ENCODE assay signal across 1 cellular context in genomic region chr6:17725083-17725482, GRCh38.
A peak's percentile ranks its signal among the peaks of the same experiment; 100 is the strongest.
TF ChIP-seq lines count a peak whose summit lies in the region.

No MANE protein-coding gene starts in this region.

TF ChIP-seq in HepG2, 621 proteins besides CTCF, POLR2A, EP300 and RAD21 (continued from another document and continues in another):
- TF ChIP-seq ZBTB40 (IDR thresholded peaks at IDR 0.05) (no peak), ZBTB40 (CRISPR knock-in tag; IDR thresholded peaks at IDR 0.05) (no peak; the same call in 1 of the 2 replicates), KAT7 (CRISPR knock-in tag; IDR thresholded peaks at IDR 0.05; ENCODE audit: borderline replicate concordance) (0 out of 2 replicates have a peak, but pooled peaks have one; percentile 65), ISX (CRISPR knock-in tag; conservative IDR thresholded peaks at IDR 0.05) (no peak), GABPB1 (CRISPR knock-in tag; IDR thresholded peaks at IDR 0.05) (peak; percentile 65), ZNF891 (CRISPR knock-in tag; IDR thresholded peaks at IDR 0.05) (no peak), ZNF10 (CRISPR knock-in tag; IDR thresholded peaks at IDR 0.05; ENCODE audit: borderline replicate concordance, low read depth) (no peak), ZNF343 (CRISPR knock-in tag; IDR thresholded peaks at IDR 0.05) (no peak), RFXAP (CRISPR knock-in tag; IDR thresholded peaks at IDR 0.05; ENCODE audit: borderline replicate concordance) (no peak), POLR2AphosphoS5 (IDR thresholded peaks at IDR 0.05; ENCODE audit: low read depth, low read length) (no peak), ATM (IDR thresholded peaks at IDR 0.05; ENCODE audit: borderline replicate concordance) (no peak), ZNF143 (CRISPR knock-in tag; IDR thresholded peaks at IDR 0.05) (no peak), MBNL3 (CRISPR knock-in tag; conservative IDR thresholded peaks at IDR 0.05) (no peak), CBX2 (IDR thresholded peaks at IDR 0.05; ENCODE audit: low read depth, low read length) (no peak), CBX2 (CRISPR knock-in tag; IDR thresholded peaks at IDR 0.05; ENCODE audit: low read depth) (no peak), ZNF883 (CRISPR knock-in tag; IDR thresholded peaks at IDR 0.05; ENCODE audit: not compliant biosample characterization) (no peak), KDM3A (CRISPR knock-in tag; IDR thresholded peaks at IDR 0.05; ENCODE audit: low read depth) (no peak), SCMH1 (CRISPR knock-in tag; IDR thresholded peaks at IDR 0.05; ENCODE audit: borderline replicate concordance) (no peak), TFAP4 (IDR thresholded peaks at IDR 0.05; ENCODE audit: borderline replicate concordance, low read depth) (peak; percentile 89; the same call in 1 of the 2 replicates), HBP1 (CRISPR knock-in tag; IDR thresholded peaks at IDR 0.05; ENCODE audit: low read depth) (no peak), ZNF558 (CRISPR knock-in tag; IDR thresholded peaks at IDR 0.05; ENCODE audit: borderline replicate concordance) (no peak), RXRB (CRISPR knock-in tag; IDR thresholded peaks at IDR 0.05; ENCODE audit: borderline replicate concordance) (peak; percentile 64; the same call in 1 of the 2 replicates), NBN (conservative IDR thresholded peaks at IDR 0.05) (no peak), ZNF124 (CRISPR knock-in tag; IDR thresholded peaks at IDR 0.05) (peak; percentile 87), ZFP41 (CRISPR knock-in tag; IDR thresholded peaks at IDR 0.05; ENCODE audit: borderline replicate concordance) (no peak), CC2D1A (CRISPR knock-in tag; IDR thresholded peaks at IDR 0.05) (no peak), ZNF33B (CRISPR knock-in tag; IDR thresholded peaks at IDR 0.05) (no peak), DNMT1 (CRISPR knock-in tag; IDR thresholded peaks at IDR 0.05) (no peak), ZNF672 (CRISPR knock-in tag; IDR thresholded peaks at IDR 0.05) (no peak), CAMTA2 (CRISPR knock-in tag; IDR thresholded peaks at IDR 0.05; ENCODE audit: borderline replicate concordance) (no peak), ZBTB33 (CRISPR knock-in tag; IDR thresholded peaks at IDR 0.05) (no peak), SP1 (IDR thresholded peaks at IDR 0.05) (no peak), SP1 (CRISPR knock-in tag; IDR thresholded peaks at IDR 0.05) (no peak), MED13 (CRISPR knock-in tag; IDR thresholded peaks at IDR 0.05) (no peak), CERS6 (CRISPR knock-in tag; IDR thresholded peaks at IDR 0.05) (no peak), DMAP1 (CRISPR knock-in tag; IDR thresholded peaks at IDR 0.05) (no peak), HNRNPLL (IDR thresholded peaks at IDR 0.05; ENCODE audit: low read depth, low read length, poor library complexity, severe bottlenecking) (no peak), HDAC1 (CRISPR knock-in tag; IDR thresholded peaks at IDR 0.05) (peak; percentile 73), ZNF292 (CRISPR knock-in tag; IDR thresholded peaks at IDR 0.05; ENCODE audit: borderline replicate concordance, low read depth) (peak; percentile 98; the same call in 1 of the 2 replicates), TEAD2 (CRISPR knock-in tag; IDR thresholded peaks at IDR 0.05) (no peak), ZNF460 (CRISPR knock-in tag; IDR thresholded peaks at IDR 0.05; ENCODE audit: borderline replicate concordance) (no peak)
- TF ChIP-seq, protein P1, sequence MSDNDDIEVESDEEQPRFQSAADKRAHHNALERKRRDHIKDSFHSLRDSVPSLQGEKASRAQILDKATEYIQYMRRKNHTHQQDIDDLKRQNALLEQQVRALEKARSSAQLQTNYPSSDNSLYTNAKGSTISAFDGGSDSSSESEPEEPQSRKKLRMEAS (IDR thresholded peaks at IDR 0.05), result peak; percentile 49; the same call in 1 of the 2 replicates
- TF ChIP-seq, protein P2, sequence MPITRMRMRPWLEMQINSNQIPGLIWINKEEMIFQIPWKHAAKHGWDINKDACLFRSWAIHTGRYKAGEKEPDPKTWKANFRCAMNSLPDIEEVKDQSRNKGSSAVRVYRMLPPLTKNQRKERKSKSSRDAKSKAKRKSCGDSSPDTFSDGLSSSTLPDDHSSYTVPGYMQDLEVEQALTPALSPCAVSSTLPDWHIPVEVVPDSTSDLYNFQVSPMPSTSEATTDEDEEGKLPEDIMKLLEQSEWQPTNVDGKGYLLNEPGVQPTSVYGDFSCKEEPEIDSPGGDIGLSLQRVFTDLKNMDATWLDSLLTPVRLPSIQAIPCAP (CRISPR knock-in tag; IDR thresholded peaks at IDR 0.05; ENCODE audit: low read depth), result no peak
- TF ChIP-seq, protein P3, sequence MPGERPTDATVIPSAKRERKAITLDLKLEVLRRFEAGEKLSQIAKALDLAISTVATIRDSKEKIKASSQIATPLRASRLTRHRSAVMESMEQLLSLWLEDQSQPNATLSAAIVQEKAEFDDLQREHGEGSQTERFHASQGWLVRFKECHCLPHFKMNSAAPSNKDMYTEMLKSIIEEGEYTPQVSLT (CRISPR knock-in tag; IDR thresholded peaks at IDR 0.05; ENCODE audit: borderline replicate concordance, low read depth), result no peak
- TF ChIP-seq, protein P4, sequence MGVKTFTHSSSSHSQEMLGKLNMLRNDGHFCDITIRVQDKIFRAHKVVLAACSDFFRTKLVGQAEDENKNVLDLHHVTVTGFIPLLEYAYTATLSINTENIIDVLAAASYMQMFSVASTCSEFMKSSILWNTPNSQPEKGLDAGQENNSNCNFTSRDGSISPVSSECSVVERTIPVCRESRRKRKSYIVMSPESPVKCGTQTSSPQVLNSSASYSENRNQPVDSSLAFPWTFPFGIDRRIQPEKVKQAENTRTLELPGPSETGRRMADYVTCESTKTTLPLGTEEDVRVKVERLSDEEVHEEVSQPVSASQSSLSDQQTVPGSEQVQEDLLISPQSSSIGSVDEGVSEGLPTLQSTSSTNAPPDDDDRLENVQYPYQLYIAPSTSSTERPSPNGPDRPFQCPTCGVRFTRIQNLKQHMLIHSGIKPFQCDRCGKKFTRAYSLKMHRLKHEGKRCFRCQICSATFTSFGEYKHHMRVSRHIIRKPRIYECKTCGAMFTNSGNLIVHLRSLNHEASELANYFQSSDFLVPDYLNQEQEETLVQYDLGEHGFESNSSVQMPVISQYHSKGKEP (CRISPR knock-in tag; IDR thresholded peaks at IDR 0.05), result no peak
- TF ChIP-seq, protein P5, sequence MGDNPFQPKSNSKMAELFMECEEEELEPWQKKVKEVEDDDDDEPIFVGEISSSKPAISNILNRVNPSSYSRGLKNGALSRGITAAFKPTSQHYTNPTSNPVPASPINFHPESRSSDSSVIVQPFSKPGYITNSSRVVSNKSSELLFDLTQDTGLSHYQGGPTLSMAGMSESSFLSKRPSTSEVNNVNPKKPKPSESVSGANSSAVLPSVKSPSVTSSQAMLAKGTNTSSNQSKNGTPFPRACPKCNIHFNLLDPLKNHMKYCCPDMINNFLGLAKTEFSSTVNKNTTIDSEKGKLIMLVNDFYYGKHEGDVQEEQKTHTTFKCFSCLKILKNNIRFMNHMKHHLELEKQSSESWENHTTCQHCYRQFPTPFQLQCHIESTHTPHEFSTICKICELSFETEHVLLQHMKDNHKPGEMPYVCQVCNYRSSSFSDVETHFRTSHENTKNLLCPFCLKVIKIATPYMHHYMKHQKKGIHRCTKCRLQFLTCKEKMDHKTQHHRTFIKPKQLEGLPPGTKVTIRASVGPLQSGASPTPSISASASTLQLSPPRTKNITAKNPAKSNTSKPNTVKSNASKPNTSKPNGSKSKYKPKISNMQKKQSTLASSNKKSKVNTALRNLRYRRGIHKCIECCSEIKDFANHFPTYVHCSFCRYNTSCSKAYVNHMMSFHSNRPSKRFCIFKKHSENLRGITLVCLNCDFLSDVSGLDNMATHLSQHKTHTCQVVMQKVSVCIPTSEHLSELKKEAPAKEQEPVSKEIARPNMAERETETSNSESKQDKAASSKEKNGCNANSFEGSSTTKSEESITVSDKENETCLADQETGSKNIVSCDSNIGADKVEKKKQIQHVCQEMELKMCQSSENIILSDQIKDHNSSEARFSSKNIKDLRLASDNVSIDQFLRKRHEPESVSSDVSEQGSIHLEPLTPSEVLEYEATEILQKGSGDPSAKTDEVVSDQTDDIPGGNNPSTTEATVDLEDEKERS (CRISPR knock-in tag; IDR thresholded peaks at IDR 0.05), result peak; percentile 79
